ENCODE assay signal across 17 cellular contexts in the genomic region with DNA sequence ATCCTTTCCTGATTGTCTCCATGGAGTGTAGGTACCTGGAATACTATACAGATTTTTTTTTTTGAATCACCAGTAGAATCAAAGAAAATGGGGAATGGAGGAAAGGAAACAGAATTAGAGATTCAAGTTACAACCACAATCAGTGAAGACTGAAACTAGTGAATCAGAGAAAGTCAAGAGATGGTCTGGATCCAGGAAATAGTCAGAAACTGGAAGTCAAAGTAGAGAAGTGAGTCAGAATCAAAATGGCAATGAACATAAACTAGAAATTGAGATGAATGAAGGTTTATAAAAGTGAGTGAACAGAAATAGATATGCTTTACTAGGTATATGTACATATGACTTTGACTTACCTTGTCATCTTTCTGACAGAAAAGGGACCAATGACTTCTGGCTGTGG.
"Had no signal": no experiment of that assay in that cellular context is flagged by ENCODE, and none has a peak within 500 bp of the region (broad histone marks: within the 10 kb centered on the region; RNA-seq: fewer than 3 reads in every experiment).

No MANE protein-coding gene starts in this region.

- H3K4me1 Mint-ChIP-seq: activated naive CD4-positive, alpha-beta T cell treated with anti-CD3 and anti-CD28 coated beads, Interleukin-2, amount 50 U/mL, for 24 hours; nephron progenitor cell had no signal

- H3K27me3 ChIP-seq: breast epithelium, esophagus muscularis mucosa, gastrocnemius medialis, spleen had no signal

- H3K36me3 Mint-ChIP-seq: activated naive CD4-positive, alpha-beta T cell treated with anti-CD3 and anti-CD28 coated beads, Interleukin-2, amount 50 U/mL, for 24 hours had no signal

- ATAC-seq: gastrocnemius medialis, left ventricle myocardium superior, sciatic nerve had no signal

- H3K9me3 ChIP-seq: breast epithelium, esophagus muscularis mucosa, gastrocnemius medialis, spleen had no signal

- H3K4me3 ChIP-seq: breast epithelium, dorsolateral prefrontal cortex, esophagus muscularis mucosa, gastrocnemius medialis, spleen had no signal

- DNase-seq: activated CD4-positive, alpha-beta T cell treated with anti-CD3 and anti-CD28 coated beads for 4 hours; activated CD8-positive, alpha-beta memory T cell treated with anti-CD3 and anti-CD28 coated beads for 24 hours; gastrocnemius medialis; kidney; left ventricle myocardium superior; mesenchymal stem cell; nephron progenitor cell; spleen; stimulated activated CD4-positive, alpha-beta T cell treated with anti-CD3 and anti-CD28 coated beads, Interleukin-2, amount 100 ng/mL, for 24 hours; stimulated activated naive CD4-positive, alpha-beta T cell; T1000 had no signal

- H3K4me3 Mint-ChIP-seq: activated naive CD4-positive, alpha-beta T cell treated with anti-CD3 and anti-CD28 coated beads, Interleukin-2, amount 50 U/mL, for 24 hours; nephron progenitor cell had no signal

- H3K9me3 Mint-ChIP-seq: activated naive CD4-positive, alpha-beta T cell treated with anti-CD3 and anti-CD28 coated beads, Interleukin-2, amount 50 U/mL, for 24 hours; nephron progenitor cell had no signal

- H3K36me3 ChIP-seq: breast epithelium, esophagus muscularis mucosa, gastrocnemius medialis, spleen had no signal

- H3K4me1 ChIP-seq: breast epithelium, esophagus muscularis mucosa, gastrocnemius medialis, spleen had no signal

- H3K27ac ChIP-seq: breast epithelium, esophagus muscularis mucosa, gastrocnemius medialis, spleen, VCaP had no signal

- H3K27ac Mint-ChIP-seq: activated naive CD4-positive, alpha-beta T cell treated with anti-CD3 and anti-CD28 coated beads, Interleukin-2, amount 50 U/mL, for 24 hours; nephron progenitor cell had no signal
